In the genomic region with DNA sequence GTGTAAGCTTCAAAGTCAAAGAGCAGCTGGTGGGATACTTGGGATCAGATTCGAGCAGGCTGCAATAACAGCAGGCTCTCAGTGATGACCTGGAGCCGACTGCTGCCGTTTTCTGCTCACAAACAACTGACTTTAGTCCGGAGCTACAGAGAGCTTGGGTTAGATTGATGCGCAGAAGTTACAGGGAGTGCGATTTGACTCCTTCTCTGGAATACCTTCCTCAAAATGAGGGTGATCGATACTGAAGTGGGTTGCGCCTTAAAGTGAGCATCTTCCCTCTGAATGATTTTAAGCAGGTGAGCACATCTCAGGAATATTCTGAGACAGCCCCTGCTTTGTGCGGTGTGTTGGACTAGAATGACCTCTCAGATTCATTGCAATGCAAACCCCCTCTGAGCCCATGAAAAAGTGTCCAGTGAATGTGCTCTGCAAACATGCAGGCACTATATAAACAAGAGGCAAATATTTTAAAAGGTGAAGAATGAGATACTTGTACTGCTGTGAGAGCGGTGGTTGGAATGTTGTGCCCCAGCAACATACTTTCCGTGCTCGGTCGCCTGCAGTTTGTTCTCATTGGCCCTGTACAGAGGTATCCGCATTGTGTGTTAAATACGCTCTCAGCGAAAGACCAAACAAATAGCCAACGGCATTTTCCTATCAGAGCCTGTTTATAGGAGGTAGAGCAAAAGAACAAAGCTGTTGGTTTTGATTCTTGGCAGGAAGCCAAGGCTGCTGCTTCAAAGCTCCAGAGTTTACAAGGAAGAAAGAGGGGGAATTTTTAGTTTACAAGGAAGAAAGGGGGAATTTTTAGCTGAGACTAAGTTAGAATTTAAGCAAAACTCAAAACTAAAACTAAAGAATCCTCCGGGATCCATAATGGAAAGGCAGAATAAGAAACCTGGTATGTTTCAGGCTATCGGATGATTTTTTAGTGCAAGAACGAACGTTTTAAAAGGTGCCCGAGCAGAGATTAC, we compare ENCODE assay signal across 8 cellular contexts.
DNase-seq lines count a peak whose midpoint lies in the region; ATAC-seq and TF ChIP-seq lines count a peak whose summit lies in the region.

No MANE protein-coding gene starts in this region.

- H3K4me1 ChIP-seq in HUES64 (ENCODE audit: insufficient read depth, low read length) (peaks cover 77% of the 10 kb centered on the region), adipocyte (ENCODE audit: control insufficient read depth, insufficient read depth, low read length) (peaks cover 47% of the 10 kb centered on the region), iPS-15b (ENCODE audit: control insufficient read depth, insufficient read depth, low read length) (peaks cover 54% of the 10 kb centered on the region), smooth muscle cell (ENCODE audit: low read depth) (peaks cover 49% of the 10 kb centered on the region)

- no peak for ATAC-seq in HG03095 (IDR thresholded peaks at IDR 0.05; ENCODE audit: unreplicated experiment)

- H3K27ac ChIP-seq in HUES64 (ENCODE audit: low read depth, low read length) (peak overlapping the region; percentile 95), smooth muscle cell (ENCODE audit: low read depth) (peak overlapping the region; percentile 58)

- H3K4me3 ChIP-seq in HUES64 (ENCODE audit: low read length) (no peak overlapping the region), adipocyte (ENCODE audit: low read length) (no peak overlapping the region), iPS-15b (ENCODE audit: low read depth, low read length) (peak overlapping the region; percentile 35), smooth muscle cell (peak overlapping the region; percentile 38)

- H3K79me2 ChIP-seq in smooth muscle cell (ENCODE audit: low read depth) = peaks cover 65% of the 10 kb centered on the region

- no peaks in the 10 kb centered on the region for H3K36me3 ChIP-seq in HUES64 (ENCODE audit: insufficient read depth, low read length)
- no peaks in the 10 kb centered on the region for H3K36me3 ChIP-seq in adipocyte (ENCODE audit: control insufficient read depth, insufficient read depth, low read length, severe bottlenecking)
- H3K36me3 ChIP-seq in iPS-15b (ENCODE audit: control insufficient read depth, insufficient read depth, low read length) = no peaks in the 10 kb centered on the region
- H3K36me3 ChIP-seq in smooth muscle cell (ENCODE audit: low read depth) = no peaks in the 10 kb centered on the region

- H3K27me3 ChIP-seq in HUES64 (ENCODE audit: insufficient read depth, low read length) (no peaks in the 10 kb centered on the region), adipocyte (replicated peaks; ENCODE audit: control insufficient read depth, insufficient read depth, low read length) (no peaks in the 10 kb centered on the region), iPS-15b (ENCODE audit: control insufficient read depth, insufficient read depth, low read length) (no peaks in the 10 kb centered on the region), smooth muscle cell (ENCODE audit: low read depth) (no peaks in the 10 kb centered on the region)

- no peak for TF ChIP-seq CTCF in smooth muscle cell (IDR thresholded peaks at IDR 0.05; ENCODE audit: borderline replicate concordance, insufficient read depth, poor library complexity, severe bottlenecking)

- H3K9ac ChIP-seq in HUES64 (ENCODE audit: low read depth, low read length) (peak overlapping the region; percentile 61), adipocyte (ENCODE audit: low read length) (peak overlapping the region; percentile 16), iPS-15b (ENCODE audit: low read depth, low read length) (peak overlapping the region; percentile 70), smooth muscle cell (ENCODE audit: low read depth) (peak overlapping the region; percentile 53)

- H2AFZ ChIP-seq in smooth muscle cell (ENCODE audit: low read depth) = peak overlapping the region; percentile 1

- H4K20me1 ChIP-seq in smooth muscle cell (ENCODE audit: low read depth) = no peaks in the 10 kb centered on the region

- H3K4me2 ChIP-seq in smooth muscle cell = peak overlapping the region; percentile 81

- peaks cover 27% of the 10 kb centered on the region for H3F3A ChIP-seq in smooth muscle cell (ENCODE audit: low read depth)

- no peaks in the 10 kb centered on the region for H3K9me3 ChIP-seq in HUES64 (ENCODE audit: insufficient read depth, low read depth, low read length)
- H3K9me3 ChIP-seq in adipocyte (ENCODE audit: control insufficient read depth, low read length) = no peaks in the 10 kb centered on the region
- no peaks in the 10 kb centered on the region for H3K9me3 ChIP-seq in iPS-15b (ENCODE audit: control insufficient read depth, insufficient read depth, low read length)
- H3K9me3 ChIP-seq in smooth muscle cell (replicated peaks; ENCODE audit: low read depth) = no peaks in the 10 kb centered on the region

- DNase-seq in adipocyte (ENCODE audit: low read depth) (peak; percentile 62), smooth muscle cell (lab: John Stamatoyannopoulos, UW; ENCODE audit: unreplicated experiment) (no peak)
- no peak for DNase-seq in activated T-cell treated with anti-CD3 and anti-CD28 coated beads, Interleukin-2, amount 50 U/mL, for 1 hour
- no peak for DNase-seq in activated CD4-positive, alpha-beta T cell treated with anti-CD3 and anti-CD28 coated beads, Interleukin-2, amount 50 U/mL, for 1 hour
- no peak for DNase-seq in activated naive CD4-positive, alpha-beta T cell treated with Interleukin-2 at 50 U/mL for 16 hours

- WGBS in HUES64 = 57% methylated on average over 22 of the region's 22 CpGs
- WGBS in smooth muscle cell (ENCODE audit: low lambda C conversion rate) = 33% methylated on average over 22 of the region's 22 CpGs

Comparison
In these comparisons a context has a peak if more than half of its experiments do, and no peak if none do; other contexts are left out.
1. H3K4me3 ChIP-seq: peak in iPS-15b (single experiment) and smooth muscle cell (single experiment); none in HUES64 (single experiment) and adipocyte (single experiment).
2. H3K9ac ChIP-seq: peak in every context shown above with its lines; median percentile 70 in iPS-15b; 61 in HUES64; 53 in smooth muscle cell; 16 in adipocyte.